9 cellular contexts compared by ENCODE assay signal in the genomic region with DNA sequence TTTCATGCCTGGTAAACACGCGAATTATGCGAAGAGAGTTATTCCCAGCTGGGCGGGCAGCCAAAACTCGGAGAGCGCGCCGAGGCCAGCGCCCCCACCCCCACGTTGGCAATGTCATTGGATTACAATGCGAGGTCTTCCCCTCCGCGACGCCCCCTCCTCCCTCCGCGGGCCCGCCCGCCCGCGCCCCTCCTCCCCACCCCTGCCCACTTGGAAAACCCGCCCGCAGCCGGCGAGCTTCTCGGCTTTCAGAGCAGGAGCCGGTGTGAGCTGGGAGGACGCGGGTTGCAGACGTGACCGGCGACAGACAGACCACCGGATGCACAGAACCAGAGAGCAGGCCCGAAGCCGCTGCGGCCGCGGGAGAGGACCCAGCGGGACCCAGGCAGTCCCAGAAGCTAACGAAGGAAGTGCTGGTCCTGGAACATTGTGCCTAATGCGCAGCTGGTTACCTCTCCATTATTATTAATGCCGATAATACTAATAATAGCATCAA. TPM values are rescaled to one million over a fixed set of nuclear protein-coding genes. Genes with fewer than 3 reads are reported as not detected.
DNase-seq lines count a peak whose midpoint lies in the region; ATAC-seq and TF ChIP-seq lines count a peak whose summit lies in the region.
"Had no signal": no experiment of that assay in that cellular context is flagged by ENCODE, and none has a peak within 500 bp of the region (broad histone marks: within the 10 kb centered on the region; RNA-seq: fewer than 3 reads in every experiment).

No MANE protein-coding gene starts in this region.

- no peaks in the 10 kb centered on the region for H3K36me3 ChIP-seq in prostate gland

- H3K27ac Mint-ChIP-seq in Calu3 (ENCODE audit: unreplicated experiment), result no peak overlapping the region

- peaks cover 30% of the 10 kb centered on the region for H3K27me3 Mint-ChIP-seq in Calu3 (ENCODE audit: unreplicated experiment)

- ATAC-seq in HG02884 (IDR thresholded peaks at IDR 0.05; ENCODE audit: unreplicated experiment), result no peak
- ATAC-seq: HCT116 had no signal

- H3K27ac ChIP-seq in dorsolateral prefrontal cortex, result no peak overlapping the region
- no peak overlapping the region for H3K27ac ChIP-seq in prostate gland

- BruUV-seq in Calu3 (replicated peaks; lab: Mats Ljungman, UMichigan), result no TSS peak

- peak overlapping the region; percentile 55 for H3K4me3 Mint-ChIP-seq in Calu3 (ENCODE audit: low read depth, unreplicated experiment)

- peaks cover 19% of the 10 kb centered on the region for H3K36me3 Mint-ChIP-seq in Calu3 (ENCODE audit: insufficient read depth, unreplicated experiment)

- CTCF ChIA-PET in Calu3 (lab: Charles Lee), result no interaction called here

- no peaks in the 10 kb centered on the region for H3K9me3 Mint-ChIP-seq in Calu3 (ENCODE audit: low read depth, unreplicated experiment)

- TF ChIP-seq CTCF in Calu3 (IDR thresholded peaks at IDR 0.05; ENCODE audit: unreplicated experiment) (no peak), dorsolateral prefrontal cortex (IDR thresholded peaks at IDR 0.05 in 54 of 56, conservative IDR thresholded peaks at IDR 0.05 in 2 of 56; ENCODE audit: low read depth in 1 of 56, partially characterized antibody in 56 of 56) (no peak), prostate gland (IDR thresholded peaks at IDR 0.05) (no peak)

- peaks cover under 1% of the 10 kb centered on the region for H3K4me1 Mint-ChIP-seq in Calu3 (ENCODE audit: low read depth, unreplicated experiment)

- H3K4me1 ChIP-seq in prostate gland (replicated peaks), result peaks cover 5% of the 10 kb centered on the region

- WGBS in prostate gland, result under 1% methylated on average over 22 of the region's 41 CpGs

- no peak for TF ChIP-seq POLR2A in prostate gland (IDR thresholded peaks at IDR 0.05)

- DNase-seq in Calu3, result peak; percentile 4
- peak; percentile 76 for DNase-seq in NCI-H1048 (lab: John Stamatoyannopoulos, UW)
- DNase-seq in dorsolateral prefrontal cortex, result no peak
- DNase-seq in prostate gland (ENCODE audit: low spot score), result no peak
- no peak for DNase-seq in GF-D8 (lab: John Stamatoyannopoulos, UW)
- no peak for DNase-seq in hippocampal formation (lab: John Stamatoyannopoulos, UW)
- no peak for DNase-seq in middle frontal gyrus (ENCODE audit: extremely low spot score, low spot score)

- no peaks in the 10 kb centered on the region for H3K9me3 ChIP-seq in prostate gland

- intact Hi-C loops in Calu3 (cut with micrococcal nuclease; ENCODE audit: unreplicated experiment), result loop anchor here (5.0 kb wide), 1 partner anchor 185 kb away; no protein-coding TSS in a partner anchor
- intact Hi-C loops in dorsolateral prefrontal cortex (cut with DNase I), result no loop called here
- intact Hi-C loops in prostate gland (cut with DNase I), result loop anchor here (10.0 kb wide), 1 partner anchor 77 kb away; no protein-coding TSS in a partner anchor

- H3K27me3 ChIP-seq in dorsolateral prefrontal cortex (peaks cover 0 to 74% (median 47%) of the 10 kb centered on the region in 45 donors), prostate gland (replicated peaks; ENCODE audit: insufficient read depth) (no peaks in the 10 kb centered on the region)

- H3K4me3 ChIP-seq in dorsolateral prefrontal cortex (peak overlapping the region in 57 of 59 donors; percentile 2 to 74 (median 38)), prostate gland (peak overlapping the region; percentile 11 to 24)

RNA-seq across cellular contexts. Expression of gene NOG, which starts 4.0 kb away (rescaled TPM):
- 0.73 TPM in 1 of 2 replicates, not detected in the other for total RNA-seq in Calu3 (2022)
- 1 to 10 TPM in 119 of 120 experiments, under 1 TPM in 1; 0.53 to 7.5 (median 2.8) TPM for total RNA-seq in dorsolateral prefrontal cortex
- 1 to 10 TPM; 1.3 to 6.3 TPM for total RNA-seq in prostate gland

Comparison
In these comparisons a context has a peak if more than half of its experiments do, and no peak if none do; other contexts are left out.
1. DNase-seq: peak in Calu3 (single experiment) and NCI-H1048 (single experiment); none in dorsolateral prefrontal cortex (0 of 10), prostate gland (single experiment), GF-D8 (single experiment), hippocampal formation (0 of 2) and middle frontal gyrus (single experiment).
2. intact Hi-C loops: an anchor here in Calu3 (5.0 kb wide) and prostate gland (10.0 kb wide); none called in dorsolateral prefrontal cortex.